In genomic region chr11:82955676-82956453, GRCh38 we compare ENCODE assay signal across 8 cellular contexts. TPM values are rescaled to one million over a fixed set of nuclear protein-coding genes. Genes with fewer than 3 reads are reported as not detected.
DNase-seq lines count a peak whose midpoint lies in the region; ATAC-seq and TF ChIP-seq lines count a peak whose summit lies in the region.
"Not testable (repeated sequence)": the region's sequence is repeated elsewhere in the genome, so short reads cannot be mapped to it uniquely, and the experiment has no call there.

No MANE protein-coding gene starts in this region.

- H4K20me1 ChIP-seq in BLaER1 treated with 17β-estradiol and CSF1 and Interleukin-3, amounts not matched to agents 10 nM and 100 nM = not testable (repeated sequence)

- peaks cover 13% of the 10 kb centered on the region for H3K27me3 Mint-ChIP-seq in WTC11 (ENCODE audit: low read depth)

- CTCF ChIA-PET in WTC11 (lab: Charles Lee) = interaction anchor here (0.5 to 1.8 kb wide), 3 partner anchors 10 to 127 kb away, joined by 3 to 5 read pairs (median 3); no protein-coding TSS in a partner anchor

- not testable (repeated sequence) for H3K27ac Mint-ChIP-seq in WTC11

- H3K4me3 ChIP-seq in BLaER1 treated with 17β-estradiol and CSF1 and Interleukin-3, amounts not matched to agents 10 nM and 100 nM = peak overlapping the region in 1 of 10 experiments; percentile 15; a peak in 3 of 20 replicates
- not testable (repeated sequence) for H3K4me3 ChIP-seq in HUES64 (ENCODE audit: low read length)

- H3K36me3 ChIP-seq in BLaER1 treated with 17β-estradiol and CSF1 and Interleukin-3, amounts not matched to agents 10 nM and 100 nM; HUES64 (ENCODE audit: insufficient read depth, low read length): not testable (repeated sequence)

- not testable (repeated sequence) for TF ChIP-seq CTCF in WTC11 (IDR thresholded peaks at IDR 0.05)

- peaks cover 42% of the 10 kb centered on the region for H3K9me3 Mint-ChIP-seq in WTC11

- peak overlapping the region; percentile 36 to 75 (median 68) for H3K4me2 ChIP-seq in BLaER1 treated with 17β-estradiol and CSF1 and Interleukin-3, amounts not matched to agents 10 nM and 100 nM

- 39% methylated on average over 9 of the region's 9 CpGs for WGBS in HUES64

- H3K4me1 ChIP-seq in BLaER1 treated with 17β-estradiol and CSF1 and Interleukin-3, amounts not matched to agents 10 nM and 100 nM = peaks cover 12 to 35% (median 30%) of the 10 kb centered on the region in 10 experiments
- H3K4me1 ChIP-seq in HUES64 (ENCODE audit: insufficient read depth, low read length) = not testable (repeated sequence)

- peak overlapping the region in 9 of 11 experiments; percentile 33 to 68 (median 53); a peak in 13 of 22 replicates for H3K9ac ChIP-seq in BLaER1 treated with 17β-estradiol and CSF1 and Interleukin-3, amounts not matched to agents 10 nM and 100 nM
- H3K9ac ChIP-seq in HUES64 (ENCODE audit: low read depth, low read length) = peak overlapping the region; percentile 13; the same call in 1 of the 2 replicates

- peaks cover 12% of the 10 kb centered on the region for H3K4me1 Mint-ChIP-seq in WTC11

- peak; percentile 87 for ATAC-seq in WTC11

- H3K36me3 Mint-ChIP-seq in WTC11 = peaks cover 24% of the 10 kb centered on the region

- POLR2A ChIA-PET in WTC11 (lab: Charles Lee) = interaction anchor here (0.8 to 1.9 kb wide), 2 partner anchors 56 to 201 kb away, joined by 3 to 5 read pairs; partner anchors contain the start of genes PCF11 and PRCP

- not testable (repeated sequence) for H3K4me3 Mint-ChIP-seq in WTC11

- H3K27me3 ChIP-seq in BLaER1 treated with 17β-estradiol and CSF1 and Interleukin-3, amounts not matched to agents 10 nM and 100 nM; HUES64 (ENCODE audit: insufficient read depth, low read length): not testable (repeated sequence)

- H3K9me3 ChIP-seq in BLaER1 treated with 17β-estradiol and CSF1 and Interleukin-3, amounts not matched to agents 10 nM and 100 nM (replicated peaks in 1 of 11) = peaks cover 15 to 44% (median 26%) of the 10 kb centered on the region in 11 experiments; a peak in 21 of 22 replicates
- not testable (repeated sequence) for H3K9me3 ChIP-seq in HUES64 (ENCODE audit: insufficient read depth, low read depth, low read length)

- DNase-seq in NCI-H82 (lab: John Stamatoyannopoulos, UW) = peak; percentile 8
- DNase-seq in WTC11 (ENCODE audit: low spot score) = peak; percentile 75
- DNase-seq in activated T-cell treated with anti-CD3 and anti-CD28 coated beads, Interleukin-2, amount 50 U/mL, for 48 hours = peak; percentile 43 to 52
- peak; percentile 49 for DNase-seq in ecto neural progenitor cell (ENCODE audit: low spot score)
- peak; percentile 53 for DNase-seq in mucosa of gallbladder (ENCODE audit: low spot score)
- DNase-seq in stimulated activated CD8-positive, alpha-beta memory T cell treated with anti-CD3 and anti-CD28 coated beads, Interleukin-12 subunit alpha, Interleukin-12 subunit beta, amount 100 ng/mL, for 4 hours (ENCODE audit: low read depth) = peak; percentile 55

- H3K27ac ChIP-seq in BLaER1 treated with 17β-estradiol and CSF1 and Interleukin-3, amounts not matched to agents 10 nM and 100 nM = peak overlapping the region in 10 of 11 experiments; percentile 27 to 76 (median 66); a peak in 18 of 22 replicates
- not testable (repeated sequence) for H3K27ac ChIP-seq in HUES64 (ENCODE audit: low read depth, low read length)

TF ChIP-seq in WTC11, 78 proteins besides CTCF, POLR2A, EP300 and RAD21:
- TF ChIP-seq FOXK1 (CRISPR knock-in tag; IDR thresholded peaks at IDR 0.05) = peak; percentile 73

RNA-seq across cellular contexts. Expression of gene DDIAS, which starts 54.3 kb away (rescaled TPM):
- 26.9 TPM for polyA plus RNA-seq in HUES64 (2013, experiment 1 of 2)
- polyA plus RNA-seq in HUES64 (2013, experiment 2 of 2) = 22.5 TPM
- total RNA-seq in WTC11 (2021) (21.7 to 28.7 TPM (median 22.0 TPM) in 3 replicates), mucosa of gallbladder (0.78 TPM)

RNA-seq across cellular contexts. Expression of gene PRCP, which starts 55.6 kb away (rescaled TPM):
- polyA plus RNA-seq in HUES64 (2013, experiment 1 of 2) = 42.6 TPM
- 52.2 TPM for polyA plus RNA-seq in HUES64 (2013, experiment 2 of 2)
- total RNA-seq in WTC11 (2021) (53.9 to 65.1 TPM (median 63.4 TPM) in 3 replicates), mucosa of gallbladder (48.7 TPM)

Comparison
In these comparisons a context has a peak if more than half of its experiments do, and no peak if none do; other contexts are left out.
1. DNase-seq: peak in every context shown above with its lines; median percentile 75 in WTC11; 55 in stimulated activated CD8-positive, alpha-beta memory T cell treated with anti-CD3 and anti-CD28 coated beads, Interleukin-12 subunit alpha, Interleukin-12 subunit beta, amount 100 ng/mL, for 4 hours; 53 in mucosa of gallbladder; 49 in ecto neural progenitor cell; 48 in activated T-cell treated with anti-CD3 and anti-CD28 coated beads, Interleukin-2, amount 50 U/mL, for 48 hours; 8 in NCI-H82.
2. RNA of gene DDIAS, which starts 54.3 kb away (total RNA-seq): 21.7 to 28.7 TPM in WTC11; 0.78 TPM in mucosa of gallbladder (single experiment); every median in the first group is over 10 times any median in the second.